Comparison of ENCODE assay signal across 20 cellular contexts in genomic region chr13:99339230-99339721, GRCh38. TPM values are rescaled to one million over a fixed set of nuclear protein-coding genes. Genes with fewer than 3 reads are reported as not detected.
DNase-seq lines count a peak whose midpoint lies in the region; ATAC-seq and TF ChIP-seq lines count a peak whose summit lies in the region.
"Had no signal": no experiment of that assay in that cellular context is flagged by ENCODE, and none has a peak within 500 bp of the region (broad histone marks: within the 10 kb centered on the region; RNA-seq: fewer than 3 reads in every experiment).

No MANE protein-coding gene starts in this region.

- H4K20me1 ChIP-seq in OCI-LY1 (ENCODE audit: insufficient read depth, low read length) = no peaks in the 10 kb centered on the region

- no peaks in the 10 kb centered on the region for H3F3A ChIP-seq in OCI-LY1 (ENCODE audit: insufficient read depth, low read length)

- H3K4me3 ChIP-seq in OCI-LY1 (ENCODE audit: low read depth, low read length, poor library complexity, severe bottlenecking) = peak overlapping the region; percentile 82
- no peak overlapping the region for H3K4me3 ChIP-seq in effector memory CD4-positive, alpha-beta T cell (ENCODE audit: insufficient read depth, low read depth, low read length, poor library complexity, severe bottlenecking)
- H3K4me3 ChIP-seq: BLaER1, left lung, pancreas, right lobe of liver, SK-N-MC, upper lobe of right lung had no signal

- H3K36me3 Mint-ChIP-seq in activated T-cell treated with anti-CD3 and anti-CD28 coated beads, Interleukin-2, amount 50 U/mL, for 4 hours (ENCODE audit: insufficient read depth) = peaks cover 50% of the 10 kb centered on the region
- H3K36me3 Mint-ChIP-seq in activated T-cell treated with anti-CD3 and anti-CD28 coated beads, Interleukin-2, amount 50 U/mL, for 72 hours (ENCODE audit: insufficient read depth in 2 of 2) = peaks cover 12 to 33% of the 10 kb centered on the region in 2 donors
- peaks cover 18% of the 10 kb centered on the region for H3K36me3 Mint-ChIP-seq in natural killer cell

- H3K27ac Mint-ChIP-seq in activated T-cell treated with anti-CD3 and anti-CD28 coated beads, Interleukin-2, amount 50 U/mL, for 72 hours = no peak overlapping the region
- H3K27ac Mint-ChIP-seq in natural killer cell = peak overlapping the region; percentile 4 to 71
- H3K27ac Mint-ChIP-seq: mesothelial cell of epicardium had no signal

- H3K27ac ChIP-seq in OCI-LY1 (ENCODE audit: low read depth, low read length, poor library complexity, severe bottlenecking) = peak overlapping the region; percentile 99
- H3K27ac ChIP-seq in effector memory CD4-positive, alpha-beta T cell (ENCODE audit: insufficient read depth, low read length, poor library complexity, severe bottlenecking) = peak overlapping the region; percentile 64
- H3K27ac ChIP-seq: BLaER1, left lung, pancreas, SK-N-MC, upper lobe of right lung had no signal

- peaks cover 98% of the 10 kb centered on the region for H3K4me1 ChIP-seq in OCI-LY1 (ENCODE audit: insufficient read depth, low read length, severe bottlenecking)
- H3K4me1 ChIP-seq in effector memory CD4-positive, alpha-beta T cell (ENCODE audit: control insufficient read depth, insufficient read depth, low read length, poor library complexity, severe bottlenecking) = peaks cover 22% of the 10 kb centered on the region
- H3K4me1 ChIP-seq: upper lobe of right lung had no signal

- H3K27me3 ChIP-seq in OCI-LY1 (ENCODE audit: insufficient read depth, low read length) = no peaks in the 10 kb centered on the region
- no peaks in the 10 kb centered on the region for H3K27me3 ChIP-seq in effector memory CD4-positive, alpha-beta T cell (replicated peaks; ENCODE audit: control insufficient read depth, insufficient read depth, low read length, poor library complexity, severe bottlenecking)
- H3K27me3 ChIP-seq: BLaER1, left lung, pancreas, right lobe of liver, upper lobe of right lung had no signal

- peak overlapping the region; percentile 84 for H3K4me2 ChIP-seq in OCI-LY1 (ENCODE audit: low read length)
- H3K4me2 ChIP-seq: BLaER1 had no signal

- no peaks in the 10 kb centered on the region for H3K9me2 ChIP-seq in OCI-LY1 (ENCODE audit: low read depth, low read length)

- H3K79me2 ChIP-seq in OCI-LY1 (ENCODE audit: insufficient read depth, low read length) = peaks cover 50% of the 10 kb centered on the region

- no peak for ATAC-seq in activated T-cell treated with anti-CD3 and anti-CD28 coated beads, Interleukin-2, amount 50 U/mL, for 4 hours
- ATAC-seq in activated T-cell treated with anti-CD3 and anti-CD28 coated beads, Interleukin-2, amount 50 U/mL, for 72 hours (replicated peaks in 1 of 2) = no peak
- no peak for ATAC-seq in natural killer cell
- ATAC-seq: upper lobe of right lung had no signal

- no peaks in the 10 kb centered on the region for H3K9me3 Mint-ChIP-seq in activated T-cell treated with anti-CD3 and anti-CD28 coated beads, Interleukin-2, amount 50 U/mL, for 4 hours
- no peaks in the 10 kb centered on the region for H3K9me3 Mint-ChIP-seq in activated T-cell treated with anti-CD3 and anti-CD28 coated beads, Interleukin-2, amount 50 U/mL, for 72 hours
- no peaks in the 10 kb centered on the region for H3K9me3 Mint-ChIP-seq in natural killer cell
- H3K9me3 Mint-ChIP-seq: mesothelial cell of epicardium, nephron progenitor cell had no signal

- H3K4me1 Mint-ChIP-seq in activated T-cell treated with anti-CD3 and anti-CD28 coated beads, Interleukin-2, amount 50 U/mL, for 4 hours (ENCODE audit: low read depth) = peaks cover 85% of the 10 kb centered on the region
- peaks cover 71% of the 10 kb centered on the region for H3K4me1 Mint-ChIP-seq in activated T-cell treated with anti-CD3 and anti-CD28 coated beads, Interleukin-2, amount 50 U/mL, for 72 hours (ENCODE audit: low read depth)
- peaks cover 32 to 38% of the 10 kb centered on the region in 2 donors for H3K4me1 Mint-ChIP-seq in natural killer cell
- H3K4me1 Mint-ChIP-seq: mesothelial cell of epicardium had no signal

- peak overlapping the region; percentile 70 for H3K4me3 Mint-ChIP-seq in activated T-cell treated with anti-CD3 and anti-CD28 coated beads, Interleukin-2, amount 50 U/mL, for 4 hours
- peak overlapping the region in 1 of 2 donors; percentile 44 for H3K4me3 Mint-ChIP-seq in activated T-cell treated with anti-CD3 and anti-CD28 coated beads, Interleukin-2, amount 50 U/mL, for 72 hours
- H3K4me3 Mint-ChIP-seq in natural killer cell = peak overlapping the region; percentile 85
- H3K4me3 Mint-ChIP-seq: mesothelial cell of epicardium, nephron progenitor cell had no signal

- H2AFZ ChIP-seq in OCI-LY1 (ENCODE audit: low read length) = no peak overlapping the region

- no peak for DNase-seq in activated T-cell treated with anti-CD3 and anti-CD28 coated beads, Interleukin-2, amount 50 U/mL, for 4 hours
- no peak for DNase-seq in activated T-cell treated with anti-CD3 and anti-CD28 coated beads, Interleukin-2, amount 50 U/mL, for 72 hours
- DNase-seq in effector memory CD4-positive, alpha-beta T cell = no peak
- DNase-seq in natural killer cell = no peak
- DNase-seq in GM10266 (ENCODE audit: extremely low spot score) = no peak
- DNase-seq in T1000 (lab: John Stamatoyannopoulos, UW) = no peak
- DNase-seq in T-helper 9 cell = no peak
- DNase-seq: activated CD4-positive, CD25-positive, alpha-beta regulatory T cell; left lung; NCI-H1105 treated with DMSO at 0.1 percent for 48 hours; NCI-H2081; nephron progenitor cell; pancreas; upper lobe of right lung had no signal

- H3K27me3 Mint-ChIP-seq in activated T-cell treated with anti-CD3 and anti-CD28 coated beads, Interleukin-2, amount 50 U/mL, for 4 hours (ENCODE audit: low read depth) = no peaks in the 10 kb centered on the region
- H3K27me3 Mint-ChIP-seq in activated T-cell treated with anti-CD3 and anti-CD28 coated beads, Interleukin-2, amount 50 U/mL, for 72 hours (ENCODE audit: low read depth) = no peaks in the 10 kb centered on the region
- peaks cover 5 to 17% of the 10 kb centered on the region in 2 donors for H3K27me3 Mint-ChIP-seq in natural killer cell (ENCODE audit: low read depth in 2 of 2)

- H3K9me3 ChIP-seq in OCI-LY1 (ENCODE audit: low read length) = no peaks in the 10 kb centered on the region
- H3K9me3 ChIP-seq in effector memory CD4-positive, alpha-beta T cell (ENCODE audit: control insufficient read depth, low read length) = no peaks in the 10 kb centered on the region
- H3K9me3 ChIP-seq: BLaER1, left lung, pancreas, right lobe of liver, upper lobe of right lung had no signal

- intact Hi-C loops in natural killer cell (cut with micrococcal nuclease) = loop anchor here (5.0 kb wide), 1 partner anchor 37 kb away; no protein-coding TSS in a partner anchor

- peaks cover 44% of the 10 kb centered on the region for H3K36me3 ChIP-seq in OCI-LY1 (ENCODE audit: insufficient read depth, low read length)
- H3K36me3 ChIP-seq in effector memory CD4-positive, alpha-beta T cell (ENCODE audit: control insufficient read depth, insufficient read depth, low read length) = peaks cover 24% of the 10 kb centered on the region

- TF ChIP-seq CTCF in OCI-LY1 (IDR thresholded peaks at IDR 0.05; ENCODE audit: low read length) (no peak), natural killer cell (IDR thresholded peaks at IDR 0.05) (no peak), GM10266 (IDR thresholded peaks at IDR 0.05; ENCODE audit: control insufficient read depth, insufficient read depth, low read depth, missing control alignments) (no peak)

- peak overlapping the region; percentile 98 for H3K9ac ChIP-seq in OCI-LY1 (ENCODE audit: low read length)
- H3K9ac ChIP-seq: BLaER1 had no signal

RNA-seq across cellular contexts. Expression of gene GPR183, which starts 32.1 kb away (rescaled TPM):
- 10 to 100 TPM; 48.6 to 86.8 (median 65.7) TPM for total RNA-seq in activated T-cell treated with anti-CD3 and anti-CD28 coated beads, Interleukin-2, amount 50 U/mL, for 4 hours
- 10 to 100 TPM; 32.8 to 57.5 TPM for total RNA-seq in activated T-cell treated with anti-CD3 and anti-CD28 coated beads, Interleukin-2, amount 50 U/mL, for 72 hours
- 10 to 100 TPM; 20.0 to 47.0 (median 41.1) TPM for total RNA-seq in natural killer cell
- total RNA-seq: fibroblast of lung had no signal
